Comparison of ENCODE assay signal across 1 cellular context in genomic region chr10:116385311-116385710, GRCh38.
TF ChIP-seq lines count a peak whose summit lies in the region.

No MANE protein-coding gene starts in this region.

TF ChIP-seq in HCT116, 20 proteins besides CTCF, POLR2A, EP300 and RAD21 (continued from another document):
- no peak for TF ChIP-seq REST (IDR thresholded peaks at IDR 0.05; ENCODE audit: low read depth)
- TF ChIP-seq TCF7L2 (IDR thresholded peaks at IDR 0.05; ENCODE audit: borderline replicate concordance, extremely low read depth, insufficient read depth, insufficient read length) = no peak
- no peak for TF ChIP-seq EZH2phosphoT487 (IDR thresholded peaks at IDR 0.05; ENCODE audit: borderline replicate concordance)
- TF ChIP-seq, protein P1, sequence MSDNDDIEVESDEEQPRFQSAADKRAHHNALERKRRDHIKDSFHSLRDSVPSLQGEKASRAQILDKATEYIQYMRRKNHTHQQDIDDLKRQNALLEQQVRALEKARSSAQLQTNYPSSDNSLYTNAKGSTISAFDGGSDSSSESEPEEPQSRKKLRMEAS (IDR thresholded peaks at IDR 0.05) = no peak
TF ChIP-seq in HCT116: peak in this region for 0.
